Comparison of ENCODE assay signal across 12 cellular contexts in genomic region chr9:84615574-84615973, GRCh38. TPM values are rescaled to one million over a fixed set of nuclear protein-coding genes. Genes with fewer than 3 reads are reported as not detected.
"Had no signal": no experiment of that assay in that cellular context is flagged by ENCODE, and none has a peak within 500 bp of the region (broad histone marks: within the 10 kb centered on the region; RNA-seq: fewer than 3 reads in every experiment).

No MANE protein-coding gene starts in this region.

- DNase-seq: activated CD4-positive, alpha-beta T cell treated with anti-CD3 and anti-CD28 coated beads, Interleukin-2, amount 10 ng/mL, durations not matched to agents 24 days and 14 days; activated naive CD4-positive, alpha-beta T cell treated with anti-CD3 and anti-CD28 coated beads for 36 hours; foreskin melanocyte; heart left ventricle; islet precursor cell; mammary epithelial cell; naive thymus-derived CD8-positive, alpha-beta T cell; occipital lobe; stimulated activated CD4-positive, alpha-beta T cell treated with anti-CD3 and anti-CD28 coated beads, Interleukin-12 subunit alpha, Interleukin-12 subunit beta, amount 100 ng/mL, for 4 hours; stimulated activated CD4-positive, alpha-beta T cell treated with anti-CD3 and anti-CD28 coated beads, Interleukin-2, amount 100 ng/mL, for 48 hours; stimulated activated CD8-positive, alpha-beta memory T cell treated with anti-CD3 and anti-CD28 coated beads, Interleukin-4, amount 100 ng/mL, for 48 hours had no signal

- H3K4me3 ChIP-seq: heart left ventricle had no signal

- H3K27ac ChIP-seq: heart left ventricle had no signal

- H3K4me1 ChIP-seq: heart left ventricle had no signal

- H3K36me3 ChIP-seq: heart left ventricle had no signal

- ATAC-seq: heart left ventricle; left lobe of liver; naive thymus-derived CD8-positive, alpha-beta T cell had no signal

RNA-seq across cellular contexts. Expression of gene NTRK2, which starts 54.0 kb away (rescaled TPM):
- total RNA-seq: naive thymus-derived CD8-positive, alpha-beta T cell had no signal
- polyA plus RNA-seq: naive thymus-derived CD8-positive, alpha-beta T cell had no signal
